Comparison of ENCODE assay signal across 33 cellular contexts in genomic region chrX:29813174-29813573, GRCh38.
"Had no signal": no experiment of that assay in that cellular context is flagged by ENCODE, and none has a peak within 500 bp of the region (broad histone marks: within the 10 kb centered on the region; RNA-seq: fewer than 3 reads in every experiment).

No MANE protein-coding gene starts in this region.

- DNase-seq: activated CD4-positive, alpha-beta memory T cell treated with anti-CD3 and anti-CD28 coated beads, Interleukin-2, amount 10 ng/mL, durations not matched to agents 7 days and 5 days; activated CD4-positive, alpha-beta T cell treated with anti-CD3 and anti-CD28 coated beads for 1 hour; activated CD4-positive, alpha-beta T cell treated with anti-CD3 and anti-CD28 coated beads for 48 hours; activated CD4-positive, CD25-positive, alpha-beta regulatory T cell; activated CD8-positive, alpha-beta memory T cell treated with anti-CD3 and anti-CD28 coated beads for 24 hours; activated CD8-positive, alpha-beta memory T cell treated with anti-CD3 and anti-CD28 coated beads, Interleukin-2, amount 10 ng/mL, durations not matched to agents 7 days and 5 days; activated CD8-positive, alpha-beta memory T cell treated with anti-CD3 and anti-CD28 coated beads, Interleukin-2, amount 50 U/mL, for 48 hours; activated effector memory CD4-positive, alpha-beta T cell treated with Interleukin-2 at 50 U/mL for 16 hours; activated naive CD4-positive, alpha-beta T cell treated with anti-CD3 and anti-CD28 coated beads, Interleukin-2, amount 10 ng/mL, durations not matched to agents 7 days and 5 days; activated naive CD8-positive, alpha-beta T cell treated with anti-CD3 and anti-CD28 coated beads, Interleukin-2, amount 50 U/mL, for 24 hours; activated T-cell treated with anti-CD3 and anti-CD28 coated beads, Interleukin-2, amount 50 U/mL, for 48 hours; anterior cingulate cortex; brain microvascular endothelial cell; MG63; NCI-H1048; NCI-H1105 treated with DMSO at 0.1 percent for 48 hours; NCI-H1436; NCI-H1694; NCI-H1930; NCI-H2081 treated with DMSO at 0.1 percent for 48 hours; NCI-H226; NCI-H524 treated with DMSO at 0.1 percent for 48 hours; PC-3; Peyer's patch; RPMI8226; SHP77 treated with DMSO at 0.1 percent for 48 hours; SW 1271; T-helper 1 cell; T-helper 2 cell; T-helper 9 cell had no signal

- H3K4me3 ChIP-seq: cardiac muscle cell, MG63, Peyer's patch, SJSA1 had no signal

- H3K27ac ChIP-seq: brain microvascular endothelial cell, cardiac muscle cell, Peyer's patch, SJSA1, VCaP had no signal

- H3K27me3 ChIP-seq: brain microvascular endothelial cell, cardiac muscle cell, MG63, Peyer's patch, SJSA1 had no signal

- H3K4me1 ChIP-seq: Peyer's patch, SJSA1 had no signal

- ATAC-seq: activated CD8-positive, alpha-beta memory T cell treated with anti-CD3 and anti-CD28 coated beads, Interleukin-2, amount 10 ng/mL, durations not matched to agents 7 days and 5 days; activated naive CD8-positive, alpha-beta T cell treated with anti-CD3 and anti-CD28 coated beads, Interleukin-2, amount 50 U/mL, for 24 hours; PC-3 had no signal

- H3K9me3 ChIP-seq: MG63, Peyer's patch, SJSA1 had no signal

- H3K36me3 ChIP-seq: brain microvascular endothelial cell, cardiac muscle cell, MG63, Peyer's patch, SJSA1 had no signal
